ENCODE assay signal across 8 cellular contexts in genomic region chr5:87412417-87413115, GRCh38. TPM values are rescaled to one million over a fixed set of nuclear protein-coding genes. Genes with fewer than 3 reads are reported as not detected.
A peak's percentile ranks its signal among the peaks of the same experiment; 100 is the strongest.
DNase-seq lines count a peak whose midpoint lies in the region; ATAC-seq lines count a peak whose summit lies in the region.

TSS of gene CCNH (minus strand) at chr5:87412930. CDS start at chr5:87412794, 136 bp downstream.

- peak within 1 kb of the TSS; percentile 100 for H3K4me3 ChIP-seq in rectal smooth muscle tissue (ENCODE audit: low read length)
- H3K4me3 ChIP-seq in aorta (ENCODE audit: low read length in 2 of 2): peak within 1 kb of the TSS; percentile 52 to 65

- H3K9ac ChIP-seq in rectal smooth muscle tissue (ENCODE audit: low read length): peak within 1 kb of the TSS; percentile 100

- H3K27me3 ChIP-seq in rectal smooth muscle tissue (ENCODE audit: control insufficient read depth, insufficient read depth, low read length) (no peaks in the 10 kb centered on the region), aorta (ENCODE audit: control insufficient read depth in 1 of 2, insufficient read depth in 2 of 2, low read length in 1 of 2) (no peaks in the 10 kb centered on the region)

- H3K36me3 ChIP-seq in rectal smooth muscle tissue (ENCODE audit: control insufficient read depth, insufficient read depth, low read length): peaks cover 7% of the 10 kb centered on the region
- H3K36me3 ChIP-seq in aorta (ENCODE audit: control insufficient read depth in 1 of 2, insufficient read depth in 2 of 2, low read length in 1 of 2): no peaks in the 10 kb centered on the region

- H3K9me3 ChIP-seq in aorta (ENCODE audit: control insufficient read depth, low read length): no peaks in the 10 kb centered on the region

- intact Hi-C loops in aorta (cut with DNase I): loop anchor here in 1 of 2 donors (1.0 to 10.0 kb wide), 4 partner anchors 144 to 1272 kb away; partner anchors contain the start of gene COX7C

- H3K4me1 ChIP-seq in rectal smooth muscle tissue (ENCODE audit: control insufficient read depth, insufficient read depth, low read length) (peaks cover 2% of the 10 kb centered on the region), aorta (ENCODE audit: control insufficient read depth in 1 of 2, insufficient read depth in 2 of 2, low read length in 2 of 2) (peaks cover 0 to 1% of the 10 kb centered on the region in 2 donors)

- 0% methylated on average over 58 of the region's 58 CpGs for WGBS in aorta, 2 donors

- H3K27ac ChIP-seq in rectal smooth muscle tissue (ENCODE audit: low read depth, low read length) (peak within 1 kb of the TSS; percentile 99), aorta (ENCODE audit: low read depth in 1 of 2, low read length in 2 of 2) (peak within 1 kb of the TSS; percentile 33 to 98)

- DNase-seq in NCI-H2081 (lab: John Stamatoyannopoulos, UW): peak; percentile 92 to 96
- peak; percentile 92 for DNase-seq in T1000 (lab: John Stamatoyannopoulos, UW)
- peak; percentile 99 for DNase-seq in astrocyte of the hippocampus (ENCODE audit: low read depth, low spot score)
- peak; percentile 83 for DNase-seq in hepatic stellate cell (ENCODE audit: low spot score)
- peak; percentile 98 to 99 for DNase-seq in aorta

- peak; percentile 98 for ATAC-seq in GM18508 (IDR thresholded peaks at IDR 0.05; ENCODE audit: insufficient read depth, unreplicated experiment)
- peak; percentile 98 for ATAC-seq in HG03025 (IDR thresholded peaks at IDR 0.05; ENCODE audit: low FRiP score, unreplicated experiment)
- peak; percentile 99 for ATAC-seq in aorta (ENCODE audit: low FRiP score)

RNA-seq across cellular contexts. Expression of gene CCNH, which starts in this region (rescaled TPM):
- 10 to 100 TPM; 83.4 to 96.9 TPM for total RNA-seq in aorta
- 10 to 100 TPM; 23.0 to 35.4 TPM for polyA plus RNA-seq in aorta

Comparison
In these comparisons a context has a peak if more than half of its experiments do, and no peak if none do; other contexts are left out.
1. Peak in every context shown above with its lines: DNase-seq, ATAC-seq, H3K4me3 ChIP-seq and H3K27ac ChIP-seq.